Comparison of ENCODE assay signal across 28 cellular contexts in the genomic region with DNA sequence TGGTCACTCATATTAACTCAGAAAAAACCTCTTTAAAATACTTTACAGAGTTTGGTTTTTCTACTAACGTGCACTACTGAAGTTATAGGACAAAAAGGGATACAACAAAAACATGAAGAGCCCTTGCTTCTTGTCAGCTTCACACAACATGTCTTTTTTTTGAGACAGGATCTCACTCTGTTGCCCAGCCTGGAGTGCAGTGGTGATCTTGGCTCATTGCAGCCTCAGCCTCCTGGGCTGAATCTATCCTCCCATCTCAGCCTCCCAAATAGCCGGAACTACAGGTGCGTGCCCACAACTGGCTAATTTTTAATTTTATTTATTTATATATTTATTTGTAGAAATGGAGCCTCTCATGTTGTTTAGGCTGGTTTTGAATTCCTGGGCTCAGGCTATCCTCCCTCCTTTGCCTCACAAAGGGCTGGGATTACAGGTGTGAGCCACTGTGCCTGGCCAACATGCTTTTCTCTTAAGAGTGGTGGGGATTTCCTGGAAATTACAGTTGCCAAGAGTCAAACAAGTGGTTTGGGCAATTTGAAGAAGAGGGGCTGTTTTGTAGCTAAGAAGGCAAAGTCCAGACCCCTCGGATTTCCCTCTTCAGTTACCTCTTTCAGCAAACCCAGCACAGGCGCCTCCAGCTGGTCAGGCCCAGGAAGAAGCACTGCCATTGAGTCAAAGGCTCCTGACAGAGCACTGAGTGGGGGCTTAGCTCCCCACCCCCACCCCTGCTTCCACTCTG. TPM values are rescaled to one million over a fixed set of nuclear protein-coding genes. Genes with fewer than 3 reads are reported as not detected.
A peak's percentile ranks its signal among the peaks of the same experiment; 100 is the strongest.
DNase-seq lines count a peak whose midpoint lies in the region; ATAC-seq, FAIRE-seq and TF ChIP-seq lines count a peak whose summit lies in the region.
"Had no signal": no experiment of that assay in that cellular context is flagged by ENCODE, and none has a peak within 500 bp of the region (broad histone marks: within the 10 kb centered on the region; RNA-seq: fewer than 3 reads in every experiment).

No MANE protein-coding gene starts in this region.

- CTCF ChIA-PET in activated naive CD4-positive, alpha-beta T cell treated with anti-CD3 and anti-CD28 coated beads for 36 hours (lab: Charles Lee), result interaction anchor here (0.8 to 1.5 kb wide), 2 partner anchors 9 to 13 kb away, joined by 5 to 7 read pairs; no protein-coding TSS in a partner anchor

- H3K27me3 Mint-ChIP-seq in activated T-helper 17 cell treated with anti-CD3 and anti-CD28 coated beads, Interleukin-2, amount 50 U/mL, for 72 hours, result peaks cover 5% of the 10 kb centered on the region
- no peaks in the 10 kb centered on the region for H3K27me3 Mint-ChIP-seq in activated naive CD4-positive, alpha-beta T cell treated with anti-CD3 and anti-CD28 coated beads for 36 hours (ENCODE audit: low read depth)
- H3K27me3 Mint-ChIP-seq in activated T-cell treated with anti-CD3 and anti-CD28 coated beads, Interleukin-2, amount 50 U/mL, for 4 hours (ENCODE audit: low read depth), result no peaks in the 10 kb centered on the region

- H3K9me3 Mint-ChIP-seq in activated T-helper 17 cell treated with anti-CD3 and anti-CD28 coated beads, Interleukin-2, amount 50 U/mL, for 72 hours, result no peaks in the 10 kb centered on the region
- H3K9me3 Mint-ChIP-seq in activated naive CD4-positive, alpha-beta T cell treated with anti-CD3 and anti-CD28 coated beads for 36 hours, result no peaks in the 10 kb centered on the region
- no peaks in the 10 kb centered on the region for H3K9me3 Mint-ChIP-seq in activated T-cell treated with anti-CD3 and anti-CD28 coated beads, Interleukin-2, amount 50 U/mL, for 4 hours
- H3K9me3 Mint-ChIP-seq: mesothelial cell of epicardium, natural killer cell had no signal

- H3K4me3 ChIP-seq in DOHH2 (ENCODE audit: low read length) (no peak overlapping the region), H7 (ENCODE audit: insufficient read depth, low read depth, low read length) (no peak overlapping the region), epithelial cell of proximal tubule (ENCODE audit: low read depth, low read length) (no peak overlapping the region)
- H3K4me3 ChIP-seq: heart right ventricle, left ventricle myocardium inferior had no signal

- H3K4me2 ChIP-seq in DOHH2 (ENCODE audit: low read length), result no peak overlapping the region

- no peaks in the 10 kb centered on the region for H3K9me2 ChIP-seq in DOHH2 (replicated peaks; ENCODE audit: control insufficient read depth, low read length)

- TF ChIP-seq CTCF in DOHH2 (IDR thresholded peaks at IDR 0.05; ENCODE audit: low read depth, low read length, poor library complexity, severe bottlenecking), result peak; percentile 21
- TF ChIP-seq CTCF in epithelial cell of proximal tubule (conservative IDR thresholded peaks at IDR 0.05; ENCODE audit: low read depth, low read length), result peak; percentile 17

- H3K4me3 Mint-ChIP-seq in activated T-helper 17 cell treated with anti-CD3 and anti-CD28 coated beads, Interleukin-2, amount 50 U/mL, for 72 hours, result no peak overlapping the region
- no peak overlapping the region for H3K4me3 Mint-ChIP-seq in activated naive CD4-positive, alpha-beta T cell treated with anti-CD3 and anti-CD28 coated beads for 36 hours
- H3K4me3 Mint-ChIP-seq in activated T-cell treated with anti-CD3 and anti-CD28 coated beads, Interleukin-2, amount 50 U/mL, for 4 hours, result no peak overlapping the region
- H3K4me3 Mint-ChIP-seq: mesothelial cell of epicardium, natural killer cell had no signal

- FAIRE-seq in RCC 7860 (lab: Jason Lieb, UNC), result peak; percentile 27
- FAIRE-seq: GM12892 had no signal

- H3K27me3 ChIP-seq in DOHH2 (ENCODE audit: control insufficient read depth, low read length) (peaks cover 4% of the 10 kb centered on the region), H7 (ENCODE audit: control insufficient read depth, insufficient read depth, low read length) (no peaks in the 10 kb centered on the region)

- H3K79me2 ChIP-seq in DOHH2 (ENCODE audit: control insufficient read depth, low read length), result no peaks in the 10 kb centered on the region

- H3K4me1 ChIP-seq in DOHH2 (ENCODE audit: control insufficient read depth, low read length), result peaks cover 10% of the 10 kb centered on the region
- H3K4me1 ChIP-seq: left ventricle myocardium inferior had no signal

- H3K9me3 ChIP-seq in DOHH2 (ENCODE audit: control insufficient read depth, insufficient read depth, low read length), result no peaks in the 10 kb centered on the region
- H3K9me3 ChIP-seq: heart right ventricle, left ventricle myocardium inferior had no signal

- ATAC-seq in activated T-helper 17 cell treated with anti-CD3 and anti-CD28 coated beads, Interleukin-2, amount 50 U/mL, for 72 hours (replicated peaks), result no peak
- ATAC-seq in activated T-cell treated with anti-CD3 and anti-CD28 coated beads, Interleukin-2, amount 50 U/mL, for 4 hours, result no peak
- ATAC-seq: heart right ventricle; natural killer cell; stimulated activated naive CD8-positive, alpha-beta T cell treated with anti-CD3 and anti-CD28 coated beads, Interleukin-15, Interleukin-2, amounts not matched to agents 100 U/mL and 50 U/mL, for 24 hours had no signal

- no peaks in the 10 kb centered on the region for H3F3A ChIP-seq in DOHH2 (ENCODE audit: control insufficient read depth, insufficient read depth)

- no peak overlapping the region for H3K27ac ChIP-seq in DOHH2 (ENCODE audit: low read depth, low read length)
- H3K27ac ChIP-seq: epithelial cell of prostate, heart right ventricle, HL-60, left ventricle myocardium inferior had no signal

- peaks cover 4% of the 10 kb centered on the region for H3K4me1 Mint-ChIP-seq in activated T-helper 17 cell treated with anti-CD3 and anti-CD28 coated beads, Interleukin-2, amount 50 U/mL, for 72 hours
- H3K4me1 Mint-ChIP-seq in activated naive CD4-positive, alpha-beta T cell treated with anti-CD3 and anti-CD28 coated beads for 36 hours (ENCODE audit: low read depth), result no peaks in the 10 kb centered on the region
- no peaks in the 10 kb centered on the region for H3K4me1 Mint-ChIP-seq in activated T-cell treated with anti-CD3 and anti-CD28 coated beads, Interleukin-2, amount 50 U/mL, for 4 hours (ENCODE audit: low read depth)
- H3K4me1 Mint-ChIP-seq: mesothelial cell of epicardium had no signal

- intact Hi-C loops in activated naive CD4-positive, alpha-beta T cell treated with anti-CD3 and anti-CD28 coated beads for 36 hours (cut with micrococcal nuclease), result no loop called here

- no peaks in the 10 kb centered on the region for H3K36me3 Mint-ChIP-seq in activated T-helper 17 cell treated with anti-CD3 and anti-CD28 coated beads, Interleukin-2, amount 50 U/mL, for 72 hours (ENCODE audit: low read depth)
- no peaks in the 10 kb centered on the region for H3K36me3 Mint-ChIP-seq in activated naive CD4-positive, alpha-beta T cell treated with anti-CD3 and anti-CD28 coated beads for 36 hours (ENCODE audit: low read depth)
- H3K36me3 Mint-ChIP-seq in activated T-cell treated with anti-CD3 and anti-CD28 coated beads, Interleukin-2, amount 50 U/mL, for 4 hours (ENCODE audit: insufficient read depth), result no peaks in the 10 kb centered on the region
- H3K36me3 Mint-ChIP-seq: mesothelial cell of epicardium, natural killer cell had no signal

- peak; percentile 53 for DNase-seq in H7
- DNase-seq in RCC 7860 (ENCODE audit: low spot score), result peak; percentile 52
- no peak for DNase-seq in epithelial cell of proximal tubule (ENCODE audit: low read depth)
- no peak for DNase-seq in activated T-cell treated with anti-CD3 and anti-CD28 coated beads, Interleukin-2, amount 50 U/mL, for 1 hour
- DNase-seq in activated naive CD4-positive, alpha-beta T cell treated with anti-CD3 and anti-CD28 coated beads for 36 hours, result no peak
- no peak for DNase-seq in activated T-cell treated with anti-CD3 and anti-CD28 coated beads, Interleukin-2, amount 50 U/mL, for 4 hours
- DNase-seq: activated CD4-positive, alpha-beta T cell treated with anti-CD3 and anti-CD28 coated beads, Interleukin-2, amount 50 U/mL, for 4 hours; activated naive CD4-positive, alpha-beta T cell; dermis blood vessel endothelial cell; GF-D8; heart right ventricle; left ventricle myocardium inferior; MV-4-11; natural killer cell; NCI-H2029 treated with DMSO at 0.1 percent for 48 hours; NK-92 treated with Interleukin-12 subunit alpha and Interleukin-12 subunit beta, amount 100 ng/mL, for 24 hours; retina; stimulated activated CD4-positive, alpha-beta T cell treated with anti-CD3 and anti-CD28 coated beads, Interleukin-4, amount 100 ng/mL, for 4 hours; stimulated activated naive CD8-positive, alpha-beta T cell treated with anti-CD3 and anti-CD28 coated beads, Interleukin-15, Interleukin-2, amounts not matched to agents 100 U/mL and 50 U/mL, for 24 hours had no signal

- H3K36me3 ChIP-seq in DOHH2 (ENCODE audit: control insufficient read depth, low read length), result no peaks in the 10 kb centered on the region
- no peaks in the 10 kb centered on the region for H3K36me3 ChIP-seq in H7 (replicated peaks; ENCODE audit: control insufficient read depth, insufficient read depth, low read length)
- H3K36me3 ChIP-seq: heart right ventricle, left ventricle myocardium inferior had no signal

- no peaks in the 10 kb centered on the region for H4K20me1 ChIP-seq in DOHH2 (ENCODE audit: control insufficient read depth, insufficient read depth, low read depth, low read length)

- no peak overlapping the region for H3K27ac Mint-ChIP-seq in activated T-helper 17 cell treated with anti-CD3 and anti-CD28 coated beads, Interleukin-2, amount 50 U/mL, for 72 hours
- H3K27ac Mint-ChIP-seq in activated naive CD4-positive, alpha-beta T cell treated with anti-CD3 and anti-CD28 coated beads for 36 hours, result no peak overlapping the region
- H3K27ac Mint-ChIP-seq: mesothelial cell of epicardium, natural killer cell had no signal

RNA-seq across cellular contexts. Expression of a gene that starts 6.4 kb away (rescaled TPM):
- 8.6 and 14.8 TPM in 2 replicates for total RNA-seq in H7 (2014; rRNA removed; shearing (Covaris generic))
- total RNA-seq in epithelial cell of proximal tubule, result 13.5 and 17.2 TPM in 2 replicates
- total RNA-seq in activated T-helper 17 cell treated with anti-CD3 and anti-CD28 coated beads, Interleukin-2, amount 50 U/mL, for 72 hours, result under 1 TPM; 0.28 to 0.45 TPM
- total RNA-seq in activated naive CD4-positive, alpha-beta T cell treated with anti-CD3 and anti-CD28 coated beads for 36 hours, result under 1 TPM; 0.52 to 0.72 TPM
- under 1 TPM; 0.16 to 0.43 (median 0.22) TPM for total RNA-seq in activated T-cell treated with anti-CD3 and anti-CD28 coated beads, Interleukin-2, amount 50 U/mL, for 4 hours
- total RNA-seq: cardiac septum, fibroblast of villous mesenchyme, left ventricle myocardium inferior, RPMI7951 had no signal

RNA-seq across cellular contexts. Expression of a gene that starts 14.0 kb away (rescaled TPM):
- total RNA-seq in H7 (2014; rRNA removed; shearing (Covaris generic)), result 99.0 and 107 TPM in 2 replicates
- total RNA-seq in epithelial cell of proximal tubule, result 33.0 and 65.7 TPM in 2 replicates
- 10 to 100 TPM; 88.9 to 98.6 TPM for total RNA-seq in activated T-helper 17 cell treated with anti-CD3 and anti-CD28 coated beads, Interleukin-2, amount 50 U/mL, for 72 hours
- total RNA-seq in activated naive CD4-positive, alpha-beta T cell treated with anti-CD3 and anti-CD28 coated beads for 36 hours, result 10 to 100 TPM; 62.9 to 76.7 TPM
- 100 to 1,000 TPM; 126 to 136 (median 130) TPM for total RNA-seq in activated T-cell treated with anti-CD3 and anti-CD28 coated beads, Interleukin-2, amount 50 U/mL, for 4 hours

RNA-seq across cellular contexts. Expression of a gene that starts 31.4 kb away (rescaled TPM):
- total RNA-seq in H7 (2014; rRNA removed; shearing (Covaris generic)), result 23.3 and 25.0 TPM in 2 replicates
- 10.3 and 11.1 TPM in 2 replicates for total RNA-seq in epithelial cell of proximal tubule
- total RNA-seq in activated T-helper 17 cell treated with anti-CD3 and anti-CD28 coated beads, Interleukin-2, amount 50 U/mL, for 72 hours, result 10 to 100 TPM in 1 of 2 donors, 1 to 10 TPM in 1; 8.4 to 12.2 TPM
- 1 to 10 TPM; 3.2 to 4.8 TPM for total RNA-seq in activated naive CD4-positive, alpha-beta T cell treated with anti-CD3 and anti-CD28 coated beads for 36 hours
- total RNA-seq in activated T-cell treated with anti-CD3 and anti-CD28 coated beads, Interleukin-2, amount 50 U/mL, for 4 hours, result 1 to 10 TPM; 6.8 to 8.3 (median 7.0) TPM

RNA-seq across cellular contexts. Expression of a gene that starts 56.0 kb away (rescaled TPM):
- total RNA-seq in H7 (2014; rRNA removed; shearing (Covaris generic)), result 27.5 and 38.7 TPM in 2 replicates
- 12.1 and 24.2 TPM in 2 replicates for total RNA-seq in epithelial cell of proximal tubule
- total RNA-seq in activated T-helper 17 cell treated with anti-CD3 and anti-CD28 coated beads, Interleukin-2, amount 50 U/mL, for 72 hours, result 10 to 100 TPM; 32.0 to 62.8 TPM
- 10 to 100 TPM; 12.9 to 17.5 TPM for total RNA-seq in activated naive CD4-positive, alpha-beta T cell treated with anti-CD3 and anti-CD28 coated beads for 36 hours
- total RNA-seq in activated T-cell treated with anti-CD3 and anti-CD28 coated beads, Interleukin-2, amount 50 U/mL, for 4 hours, result 10 to 100 TPM in 1 of 3 donors, 1 to 10 TPM in 2; 7.5 to 14.2 (median 9.9) TPM

Comparison
In these comparisons a context has a peak if more than half of its experiments do, and no peak if none do; other contexts are left out.
1. DNase-seq: peak in H7 (single experiment) and RCC 7860 (single experiment); none in epithelial cell of proximal tubule (single experiment), activated T-cell treated with anti-CD3 and anti-CD28 coated beads, Interleukin-2, amount 50 U/mL, for 1 hour (single experiment), activated naive CD4-positive, alpha-beta T cell treated with anti-CD3 and anti-CD28 coated beads for 36 hours (single experiment) and activated T-cell treated with anti-CD3 and anti-CD28 coated beads, Interleukin-2, amount 50 U/mL, for 4 hours (single experiment).